ENCODE assay signal across 7 cellular contexts in the genomic region with DNA sequence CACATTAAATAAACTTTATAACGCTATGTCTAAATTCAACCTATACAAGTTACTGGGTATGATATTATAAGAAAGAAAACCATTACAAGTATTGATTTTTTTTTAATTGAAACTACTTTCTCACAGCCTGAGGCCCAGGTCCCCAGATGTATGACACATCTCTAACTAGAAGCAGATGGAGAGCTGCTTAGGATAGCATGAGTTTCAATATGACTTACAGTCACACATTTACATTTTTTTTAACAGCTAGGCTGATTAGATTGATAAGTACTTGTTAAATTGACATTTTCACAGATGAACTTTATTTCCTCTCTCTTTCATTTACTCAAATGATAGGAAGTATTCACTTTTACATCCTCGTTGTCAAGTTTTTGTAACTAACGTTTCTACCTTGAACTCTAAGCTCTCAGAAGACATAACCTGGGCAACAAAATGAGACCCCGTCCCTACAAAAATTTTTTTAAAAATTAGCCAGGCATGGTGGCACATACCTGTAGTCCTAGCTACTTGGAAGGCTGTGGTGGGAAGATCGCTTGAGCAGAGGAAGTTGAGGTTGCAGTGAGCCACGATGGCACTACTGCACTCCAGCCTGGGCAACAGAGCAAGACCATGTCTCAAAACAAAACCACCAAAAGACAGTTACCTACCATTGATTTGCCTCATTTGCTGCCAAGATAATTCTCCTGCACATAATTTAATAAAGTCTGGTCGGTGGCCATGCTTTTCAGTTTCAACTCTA. TPM values are rescaled to one million over a fixed set of nuclear protein-coding genes. Genes with fewer than 3 reads are reported as not detected.
A peak's percentile ranks its signal among the peaks of the same experiment; 100 is the strongest.
DNase-seq lines count a peak whose midpoint lies in the region; ATAC-seq lines count a peak whose summit lies in the region.

No MANE protein-coding gene starts in this region.

- DNase-seq in NCI-H2171 treated with DMSO at 0.1 percent for 48 hours (lab: John Stamatoyannopoulos, UW) = peak; percentile 80
- DNase-seq in naive thymus-derived CD8-positive, alpha-beta T cell = peak in 1 of 10 donors; percentile 31
- DNase-seq in NCI-H1048 (lab: John Stamatoyannopoulos, UW) = no peak
- DNase-seq in cerebellum (ENCODE audit: low spot score) = no peak
- no peak for DNase-seq in HuH-7.5 (ENCODE audit: low spot score)

- no peaks in the 10 kb centered on the region for H3K27me3 Mint-ChIP-seq in naive thymus-derived CD8-positive, alpha-beta T cell

- ATAC-seq in GM18873 (IDR thresholded peaks at IDR 0.05; ENCODE audit: low FRiP score, unreplicated experiment) = peak; percentile 89
- ATAC-seq in HG02571 (IDR thresholded peaks at IDR 0.05; ENCODE audit: unreplicated experiment) = peak; percentile 89
- ATAC-seq in naive thymus-derived CD8-positive, alpha-beta T cell = no peak

- no peaks in the 10 kb centered on the region for H3K9me3 Mint-ChIP-seq in naive thymus-derived CD8-positive, alpha-beta T cell

- POLR2A ChIA-PET in naive thymus-derived CD8-positive, alpha-beta T cell (lab: Charles Lee) = interaction anchor here (1.2 kb wide), 1 partner anchor 11 kb away, joined by 4 read pairs; no protein-coding TSS in a partner anchor

- peak overlapping the region; percentile 38 to 68 (median 55) for H3K4me3 Mint-ChIP-seq in naive thymus-derived CD8-positive, alpha-beta T cell

- H3K4me1 Mint-ChIP-seq in naive thymus-derived CD8-positive, alpha-beta T cell = peaks cover 20 to 89% (median 60%) of the 10 kb centered on the region in 4 donors

- peak overlapping the region in 8 of 10 donors; percentile 33 to 84 (median 82) for H3K27ac Mint-ChIP-seq in naive thymus-derived CD8-positive, alpha-beta T cell

- no peaks in the 10 kb centered on the region for H3K36me3 Mint-ChIP-seq in naive thymus-derived CD8-positive, alpha-beta T cell

RNA-seq across cellular contexts. Expression of a gene that starts 52.4 kb away (rescaled TPM):
- 10 to 100 TPM; 16.4 to 18.1 TPM for total RNA-seq in naive thymus-derived CD8-positive, alpha-beta T cell
- polyA plus RNA-seq in naive thymus-derived CD8-positive, alpha-beta T cell = 1 to 10 TPM; 4.3 to 8.3 (median 6.8) TPM
- 37.4 TPM for total RNA-seq in cerebellum

Comparison
In these comparisons a context has a peak if more than half of its experiments do, and no peak if none do; other contexts are left out.
1. ATAC-seq: peak in GM18873 (single experiment) and HG02571 (single experiment); none in naive thymus-derived CD8-positive, alpha-beta T cell (0 of 2).